ENCODE assay signal across 9 cellular contexts in the genomic region with DNA sequence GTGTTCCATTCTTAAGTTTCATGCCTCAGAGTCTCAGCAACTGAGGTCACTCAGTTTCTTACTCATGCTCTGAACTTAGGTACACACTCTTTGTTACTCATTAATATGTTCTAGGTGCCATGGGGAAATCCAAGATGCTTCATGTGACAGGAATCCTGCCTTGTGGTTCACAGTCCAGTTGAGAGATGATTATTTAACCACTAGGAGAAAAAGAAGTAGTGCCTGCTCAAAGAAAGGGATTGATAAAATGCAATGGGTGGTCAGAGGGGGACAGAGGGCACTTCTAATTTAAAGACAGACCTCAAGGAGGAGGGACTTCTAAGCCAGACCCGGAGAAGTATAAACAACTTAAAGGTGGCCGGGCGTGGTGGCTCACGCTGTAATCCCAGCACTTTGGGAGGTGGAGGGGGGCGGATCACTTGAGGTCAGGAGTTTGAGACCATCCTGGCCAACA.
DNase-seq lines count a peak whose midpoint lies in the region; ATAC-seq and TF ChIP-seq lines count a peak whose summit lies in the region.
"Had no signal": no experiment of that assay in that cellular context is flagged by ENCODE, and none has a peak within 500 bp of the region (broad histone marks: within the 10 kb centered on the region; RNA-seq: fewer than 3 reads in every experiment).

No MANE protein-coding gene starts in this region.

- peaks cover 15% of the 10 kb centered on the region for H3K4me1 Mint-ChIP-seq in stimulated activated naive CD8-positive, alpha-beta T cell treated with anti-CD3 and anti-CD28 coated beads, Interleukin-15, Interleukin-2, amounts not matched to agents 100 ng/mL and 50 ng/mL, for 24 hours (ENCODE audit: low read depth)

- peak in 1 of 2 donors; percentile 22 for DNase-seq in activated naive CD4-positive, alpha-beta T cell treated with anti-CD3 and anti-CD28 coated beads, Interleukin-2, amount 50 U/mL, for 72 hours (ENCODE audit: low spot score in 2 of 2)
- no peak for DNase-seq in activated naive CD4-positive, alpha-beta T cell treated with Interleukin-2 at 50 U/mL for 16 hours
- peak; percentile 76 to 99 for DNase-seq in cardiac fibroblast (ENCODE audit: low read depth in 2 of 2)
- no peak for DNase-seq in iPS-NIHi7 (ENCODE audit: extremely low spot score)
- DNase-seq in NCI-H187 treated with DMSO at 0.1 percent for 48 hours (lab: John Stamatoyannopoulos, UW) = no peak
- DNase-seq in retina = no peak

- H3K9me3 Mint-ChIP-seq in activated naive CD4-positive, alpha-beta T cell treated with anti-CD3 and anti-CD28 coated beads, Interleukin-2, amount 50 U/mL, for 72 hours = no peaks in the 10 kb centered on the region
- H3K9me3 Mint-ChIP-seq in stimulated activated naive CD8-positive, alpha-beta T cell treated with anti-CD3 and anti-CD28 coated beads, Interleukin-15, Interleukin-2, amounts not matched to agents 100 ng/mL and 50 ng/mL, for 24 hours = peaks cover 5% of the 10 kb centered on the region

- H3K27me3 Mint-ChIP-seq in stimulated activated naive CD8-positive, alpha-beta T cell treated with anti-CD3 and anti-CD28 coated beads, Interleukin-15, Interleukin-2, amounts not matched to agents 100 ng/mL and 50 ng/mL, for 24 hours = peaks cover 4% of the 10 kb centered on the region

- ATAC-seq in activated naive CD4-positive, alpha-beta T cell treated with anti-CD3 and anti-CD28 coated beads, Interleukin-2, amount 50 U/mL, for 72 hours = peak; percentile 95 to 99
- ATAC-seq in HG03135 (IDR thresholded peaks at IDR 0.05; ENCODE audit: unreplicated experiment) = peak; percentile 79

- H3K27ac Mint-ChIP-seq in activated naive CD4-positive, alpha-beta T cell treated with anti-CD3 and anti-CD28 coated beads, Interleukin-2, amount 50 U/mL, for 72 hours = peak overlapping the region in 1 of 2 donors; percentile 43
- peak overlapping the region; percentile 36 for H3K27ac Mint-ChIP-seq in stimulated activated naive CD8-positive, alpha-beta T cell treated with anti-CD3 and anti-CD28 coated beads, Interleukin-15, Interleukin-2, amounts not matched to agents 100 ng/mL and 50 ng/mL, for 24 hours

- no peak for TF ChIP-seq CTCF in cardiac fibroblast (IDR thresholded peaks at IDR 0.05; ENCODE audit: low read depth, low read length)

- no peak overlapping the region for H3K4me3 Mint-ChIP-seq in stimulated activated naive CD8-positive, alpha-beta T cell treated with anti-CD3 and anti-CD28 coated beads, Interleukin-15, Interleukin-2, amounts not matched to agents 100 ng/mL and 50 ng/mL, for 24 hours
- H3K4me3 Mint-ChIP-seq: brain had no signal

- no peak overlapping the region for H3K4me3 ChIP-seq in cardiac fibroblast (replicated peaks in 1 of 2; ENCODE audit: low read depth in 2 of 2, low read length in 2 of 2)

- no peaks in the 10 kb centered on the region for H3K36me3 Mint-ChIP-seq in activated naive CD4-positive, alpha-beta T cell treated with anti-CD3 and anti-CD28 coated beads, Interleukin-2, amount 50 U/mL, for 72 hours
- no peaks in the 10 kb centered on the region for H3K36me3 Mint-ChIP-seq in stimulated activated naive CD8-positive, alpha-beta T cell treated with anti-CD3 and anti-CD28 coated beads, Interleukin-15, Interleukin-2, amounts not matched to agents 100 ng/mL and 50 ng/mL, for 24 hours (ENCODE audit: low read depth)
- H3K36me3 Mint-ChIP-seq: brain had no signal

Comparison
In these comparisons a context has a peak if more than half of its experiments do, and no peak if none do; other contexts are left out.
1. DNase-seq: peak in cardiac fibroblast (2 of 2); none in activated naive CD4-positive, alpha-beta T cell treated with Interleukin-2 at 50 U/mL for 16 hours (single experiment), iPS-NIHi7 (single experiment), NCI-H187 treated with DMSO at 0.1 percent for 48 hours (single experiment) and retina (single experiment).